ENCODE assay signal across 12 cellular contexts in genomic region chr9:115014438-115014837, GRCh38.
A peak's percentile ranks its signal among the peaks of the same experiment; 100 is the strongest.
DNase-seq lines count a peak whose midpoint lies in the region; ATAC-seq lines count a peak whose summit lies in the region.
"Had no signal": no experiment of that assay in that cellular context is flagged by ENCODE, and none has a peak within 500 bp of the region (broad histone marks: within the 10 kb centered on the region; RNA-seq: fewer than 3 reads in every experiment).

No MANE protein-coding gene starts in this region.

- H3K9me3 Mint-ChIP-seq in T-helper 2 cell treated with Interferon-gamma antibody and Interleukin-4, amounts not matched to agents 5 μg/mL and 100 μg/mL, for 36 hours, result no peaks in the 10 kb centered on the region
- H3K9me3 Mint-ChIP-seq in activated naive CD4-positive, alpha-beta T cell treated with anti-CD3 and anti-CD28 coated beads, Interleukin-2, amount 10 ng/mL, durations not matched to agents 7 days and 5 days, result no peaks in the 10 kb centered on the region
- no peaks in the 10 kb centered on the region for H3K9me3 Mint-ChIP-seq in stimulated activated naive B cell treated with anti-CD40 and anti-IgM and Interleukin-4, amounts not matched to agents 10 μg/mL and 1 μg/mL and 100 μg/mL, for 72 hours
- no peaks in the 10 kb centered on the region for H3K9me3 Mint-ChIP-seq in activated T-helper 1 cell treated with anti-CD3 and anti-CD28 coated beads, Interleukin-12 subunit alpha, Interleukin-12 subunit beta, Interleukin-2, Interleukin-4 antibody, amounts not matched to agents 30 ng/mL and 10 ng/mL and 1 ng/mL, durations not matched to agents 14 hours and 24 hours and 36 hours
- H3K9me3 Mint-ChIP-seq: CD4-positive, alpha-beta memory T cell had no signal

- no peak for DNase-seq in T-helper 2 cell treated with Interferon-gamma antibody and Interleukin-4, amounts not matched to agents 5 μg/mL and 100 μg/mL, for 36 hours (ENCODE audit: low spot score)
- DNase-seq in T-helper 2 cell, result no peak
- DNase-seq in activated naive CD4-positive, alpha-beta T cell treated with anti-CD3 and anti-CD28 coated beads, Interleukin-2, amount 10 ng/mL, durations not matched to agents 7 days and 5 days, result no peak
- no peak for DNase-seq in activated naive CD4-positive, alpha-beta T cell treated with Interleukin-2 at 50 U/mL for 16 hours
- no peak for DNase-seq in T-helper 17 cell
- no peak for DNase-seq in stimulated activated naive B cell treated with anti-CD40 and anti-IgM and Interleukin-4, amounts not matched to agents 10 μg/mL and 1 μg/mL and 100 μg/mL, for 72 hours
- DNase-seq in activated T-helper 1 cell treated with anti-CD3 and anti-CD28 coated beads, Interleukin-12 subunit alpha, Interleukin-12 subunit beta, Interleukin-2, Interleukin-4 antibody, amounts not matched to agents 30 ng/mL and 10 ng/mL and 1 ng/mL, durations not matched to agents 14 hours and 24 hours and 36 hours (ENCODE audit: low spot score), result no peak

- H3K4me3 Mint-ChIP-seq in T-helper 2 cell treated with Interferon-gamma antibody and Interleukin-4, amounts not matched to agents 5 μg/mL and 100 μg/mL, for 36 hours, result no peak overlapping the region
- no peak overlapping the region for H3K4me3 Mint-ChIP-seq in activated naive CD4-positive, alpha-beta T cell treated with anti-CD3 and anti-CD28 coated beads, Interleukin-2, amount 10 ng/mL, durations not matched to agents 7 days and 5 days
- H3K4me3 Mint-ChIP-seq in T-helper 17 cell, result no peak overlapping the region
- no peak overlapping the region for H3K4me3 Mint-ChIP-seq in stimulated activated naive B cell treated with anti-CD40 and anti-IgM and Interleukin-4, amounts not matched to agents 10 μg/mL and 1 μg/mL and 100 μg/mL, for 72 hours
- H3K4me3 Mint-ChIP-seq in activated T-helper 1 cell treated with anti-CD3 and anti-CD28 coated beads, Interleukin-12 subunit alpha, Interleukin-12 subunit beta, Interleukin-2, Interleukin-4 antibody, amounts not matched to agents 30 ng/mL and 10 ng/mL and 1 ng/mL, durations not matched to agents 14 hours and 24 hours and 36 hours, result no peak overlapping the region
- H3K4me3 Mint-ChIP-seq: CD4-positive, alpha-beta memory T cell had no signal

- CTCF ChIA-PET in activated naive CD4-positive, alpha-beta T cell treated with anti-CD3 and anti-CD28 coated beads, Interleukin-2, amount 10 ng/mL, durations not matched to agents 7 days and 5 days (lab: Charles Lee), result interaction anchor here (0.6 to 8.8 kb wide), 29 partner anchors 9 to 422 kb away, joined by 3 to 128 read pairs (median 5); partner anchors contain the start of genes TEX48, TNFSF15 and TNFSF8

- H3K9me3 ChIP-seq in T-helper 17 cell (ENCODE audit: control insufficient read depth, low read length, poor library complexity, severe bottlenecking), result no peaks in the 10 kb centered on the region
- H3K9me3 ChIP-seq: BE2C, MG63, Peyer's patch had no signal

- peaks cover 12% of the 10 kb centered on the region for H3K27me3 Mint-ChIP-seq in T-helper 2 cell treated with Interferon-gamma antibody and Interleukin-4, amounts not matched to agents 5 μg/mL and 100 μg/mL, for 36 hours (ENCODE audit: low read depth)
- peaks cover 13% of the 10 kb centered on the region for H3K27me3 Mint-ChIP-seq in activated naive CD4-positive, alpha-beta T cell treated with anti-CD3 and anti-CD28 coated beads, Interleukin-2, amount 10 ng/mL, durations not matched to agents 7 days and 5 days
- H3K27me3 Mint-ChIP-seq in T-helper 17 cell, result peaks cover 19% of the 10 kb centered on the region
- peaks cover 26 to 32% of the 10 kb centered on the region in 2 donors for H3K27me3 Mint-ChIP-seq in stimulated activated naive B cell treated with anti-CD40 and anti-IgM and Interleukin-4, amounts not matched to agents 10 μg/mL and 1 μg/mL and 100 μg/mL, for 72 hours
- H3K27me3 Mint-ChIP-seq in activated T-helper 1 cell treated with anti-CD3 and anti-CD28 coated beads, Interleukin-12 subunit alpha, Interleukin-12 subunit beta, Interleukin-2, Interleukin-4 antibody, amounts not matched to agents 30 ng/mL and 10 ng/mL and 1 ng/mL, durations not matched to agents 14 hours and 24 hours and 36 hours (ENCODE audit: insufficient read depth), result peaks cover 3% of the 10 kb centered on the region

- intact Hi-C loops in activated T-helper 1 cell treated with anti-CD3 and anti-CD28 coated beads, Interleukin-12 subunit alpha, Interleukin-12 subunit beta, Interleukin-2, Interleukin-4 antibody, amounts not matched to agents 30 ng/mL and 10 ng/mL and 1 ng/mL, durations not matched to agents 14 hours and 24 hours and 36 hours (cut with micrococcal nuclease), result loop anchor here (1.0 to 2.0 kb wide), 10 partner anchors 56 to 609 kb away; partner anchors contain the start of genes ATP6V1G1 and TNFSF8

- H3K36me3 Mint-ChIP-seq in T-helper 2 cell treated with Interferon-gamma antibody and Interleukin-4, amounts not matched to agents 5 μg/mL and 100 μg/mL, for 36 hours (ENCODE audit: low read depth), result no peaks in the 10 kb centered on the region
- peaks cover 4% of the 10 kb centered on the region for H3K36me3 Mint-ChIP-seq in activated naive CD4-positive, alpha-beta T cell treated with anti-CD3 and anti-CD28 coated beads, Interleukin-2, amount 10 ng/mL, durations not matched to agents 7 days and 5 days
- peaks cover 9% of the 10 kb centered on the region for H3K36me3 Mint-ChIP-seq in T-helper 17 cell (ENCODE audit: low read depth)
- no peaks in the 10 kb centered on the region for H3K36me3 Mint-ChIP-seq in stimulated activated naive B cell treated with anti-CD40 and anti-IgM and Interleukin-4, amounts not matched to agents 10 μg/mL and 1 μg/mL and 100 μg/mL, for 72 hours
- peaks cover 7% of the 10 kb centered on the region for H3K36me3 Mint-ChIP-seq in activated T-helper 1 cell treated with anti-CD3 and anti-CD28 coated beads, Interleukin-12 subunit alpha, Interleukin-12 subunit beta, Interleukin-2, Interleukin-4 antibody, amounts not matched to agents 30 ng/mL and 10 ng/mL and 1 ng/mL, durations not matched to agents 14 hours and 24 hours and 36 hours (ENCODE audit: low read depth)
- H3K36me3 Mint-ChIP-seq: CD4-positive, alpha-beta memory T cell had no signal

- H3K4me1 Mint-ChIP-seq in T-helper 2 cell treated with Interferon-gamma antibody and Interleukin-4, amounts not matched to agents 5 μg/mL and 100 μg/mL, for 36 hours (ENCODE audit: low read depth), result peaks cover 17% of the 10 kb centered on the region
- peaks cover 41% of the 10 kb centered on the region for H3K4me1 Mint-ChIP-seq in activated naive CD4-positive, alpha-beta T cell treated with anti-CD3 and anti-CD28 coated beads, Interleukin-2, amount 10 ng/mL, durations not matched to agents 7 days and 5 days
- peaks cover 17% of the 10 kb centered on the region for H3K4me1 Mint-ChIP-seq in T-helper 17 cell
- peaks cover 5 to 14% of the 10 kb centered on the region in 2 donors for H3K4me1 Mint-ChIP-seq in stimulated activated naive B cell treated with anti-CD40 and anti-IgM and Interleukin-4, amounts not matched to agents 10 μg/mL and 1 μg/mL and 100 μg/mL, for 72 hours
- H3K4me1 Mint-ChIP-seq in activated T-helper 1 cell treated with anti-CD3 and anti-CD28 coated beads, Interleukin-12 subunit alpha, Interleukin-12 subunit beta, Interleukin-2, Interleukin-4 antibody, amounts not matched to agents 30 ng/mL and 10 ng/mL and 1 ng/mL, durations not matched to agents 14 hours and 24 hours and 36 hours (ENCODE audit: low read depth), result peaks cover 67% of the 10 kb centered on the region

- peak overlapping the region; percentile 36 for H3K27ac Mint-ChIP-seq in T-helper 2 cell treated with Interferon-gamma antibody and Interleukin-4, amounts not matched to agents 5 μg/mL and 100 μg/mL, for 36 hours
- peak overlapping the region; percentile 76 for H3K27ac Mint-ChIP-seq in activated naive CD4-positive, alpha-beta T cell treated with anti-CD3 and anti-CD28 coated beads, Interleukin-2, amount 10 ng/mL, durations not matched to agents 7 days and 5 days
- peak overlapping the region; percentile 47 for H3K27ac Mint-ChIP-seq in T-helper 17 cell
- H3K27ac Mint-ChIP-seq in stimulated activated naive B cell treated with anti-CD40 and anti-IgM and Interleukin-4, amounts not matched to agents 10 μg/mL and 1 μg/mL and 100 μg/mL, for 72 hours, result peak overlapping the region; percentile 15
- no peak overlapping the region for H3K27ac Mint-ChIP-seq in activated T-helper 1 cell treated with anti-CD3 and anti-CD28 coated beads, Interleukin-12 subunit alpha, Interleukin-12 subunit beta, Interleukin-2, Interleukin-4 antibody, amounts not matched to agents 30 ng/mL and 10 ng/mL and 1 ng/mL, durations not matched to agents 14 hours and 24 hours and 36 hours

- no peak for ATAC-seq in T-helper 17 cell
- ATAC-seq in stimulated activated naive B cell treated with anti-CD40 and anti-IgM and Interleukin-4, amounts not matched to agents 10 μg/mL and 1 μg/mL and 100 μg/mL, for 72 hours (replicated peaks), result no peak
- ATAC-seq in HG03354 (IDR thresholded peaks at IDR 0.05; ENCODE audit: poor library complexity, severe bottlenecking, unreplicated experiment), result no peak
